17 cellular contexts compared by ENCODE assay signal in genomic region chr13:27976362-27977177, GRCh38. TPM values are rescaled to one million over a fixed set of nuclear protein-coding genes. Genes with fewer than 3 reads are reported as not detected.
A peak's percentile ranks its signal among the peaks of the same experiment; 100 is the strongest.
DNase-seq lines count a peak whose midpoint lies in the region; ATAC-seq, FAIRE-seq and TF ChIP-seq lines count a peak whose summit lies in the region.
"Had no signal": no experiment of that assay in that cellular context is flagged by ENCODE, and none has a peak within 500 bp of the region (broad histone marks: within the 10 kb centered on the region; RNA-seq: fewer than 3 reads in every experiment).

No MANE protein-coding gene starts in this region.

- H3K36me3 ChIP-seq in Peyer's patch (no peaks in the 10 kb centered on the region), mucosa of rectum (ENCODE audit: control insufficient read depth in 2 of 2, insufficient read depth in 2 of 2, low read length in 2 of 2) (no peaks in the 10 kb centered on the region), small intestine (ENCODE audit: control insufficient read depth in 2 of 2, insufficient read depth in 2 of 2, low read length in 2 of 2) (no peaks in the 10 kb centered on the region)

- H3K27me3 Mint-ChIP-seq in CD4-positive, alpha-beta T cell: peaks cover 89% of the 10 kb centered on the region

- peak overlapping the region; percentile 93 to 94 for H3K9ac ChIP-seq in mucosa of rectum (ENCODE audit: low read depth in 1 of 2, low read length in 2 of 2)
- H3K9ac ChIP-seq: GM23248 had no signal

- H3K4me3 ChIP-seq in Peyer's patch: peak overlapping the region in 3 of 4 donors; percentile 35 to 72 (median 60)
- peak overlapping the region; percentile 78 to 88 for H3K4me3 ChIP-seq in mucosa of rectum (ENCODE audit: low read length in 2 of 2)
- peak overlapping the region; percentile 51 to 84 for H3K4me3 ChIP-seq in small intestine (ENCODE audit: low read depth in 1 of 2, low read length in 2 of 2)
- H3K4me3 ChIP-seq: GM23248 had no signal

- CTCF ChIA-PET in CD4-positive, alpha-beta T cell (lab: Charles Lee): no interaction called here

- no peaks in the 10 kb centered on the region for H3K9me3 Mint-ChIP-seq in CD4-positive, alpha-beta T cell

- WGBS in small intestine, 3 donors: 2 to 9% (median 7%) methylated on average over 16 of the region's 16 CpGs

- TF ChIP-seq CTCF in GM20000 (IDR thresholded peaks at IDR 0.05; ENCODE audit: extremely low read depth, missing control alignments): no peak
- no peak for TF ChIP-seq CTCF in Peyer's patch (IDR thresholded peaks at IDR 0.05)
- TF ChIP-seq CTCF in CD4-positive, alpha-beta T cell (IDR thresholded peaks at IDR 0.05): no peak

- TF ChIP-seq POLR2A in Peyer's patch (IDR thresholded peaks at IDR 0.05): no peak

- H3K4me1 ChIP-seq in Peyer's patch (peaks cover 0 to 48% (median 11%) of the 10 kb centered on the region in 4 donors), mucosa of rectum (ENCODE audit: control insufficient read depth in 2 of 2, insufficient read depth in 2 of 2, low read length in 2 of 2) (peaks cover 20 to 51% of the 10 kb centered on the region in 2 donors), small intestine (ENCODE audit: control insufficient read depth in 2 of 2, insufficient read depth in 1 of 2, low read depth in 1 of 2, low read length in 1 of 2) (peaks cover 2 to 6% of the 10 kb centered on the region in 2 donors)

- H3K9me3 ChIP-seq in Peyer's patch (no peaks in the 10 kb centered on the region), mucosa of rectum (ENCODE audit: control insufficient read depth in 2 of 2, low read length in 2 of 2) (no peaks in the 10 kb centered on the region), small intestine (ENCODE audit: control insufficient read depth, low read depth) (no peaks in the 10 kb centered on the region)
- H3K9me3 ChIP-seq in CD4-positive, alpha-beta T cell (ENCODE audit: control insufficient read depth, low read length): no peaks in the 10 kb centered on the region

- no peaks in the 10 kb centered on the region for H3K36me3 Mint-ChIP-seq in CD4-positive, alpha-beta T cell (ENCODE audit: low read depth)
- H3K36me3 Mint-ChIP-seq: CD14-positive monocyte had no signal

- POLR2A ChIA-PET in CD4-positive, alpha-beta T cell (lab: Charles Lee): no interaction called here

- H3K27ac Mint-ChIP-seq in CD4-positive, alpha-beta T cell: no peak overlapping the region
- H3K27ac Mint-ChIP-seq: CD14-positive monocyte had no signal

- no peak overlapping the region for H3K4me3 Mint-ChIP-seq in CD4-positive, alpha-beta T cell

- no peaks in the 10 kb centered on the region for H3K27me3 ChIP-seq in Peyer's patch
- peaks cover 19 to 20% of the 10 kb centered on the region in 2 donors for H3K27me3 ChIP-seq in mucosa of rectum (ENCODE audit: control insufficient read depth in 2 of 2, insufficient read depth in 2 of 2, low read length in 2 of 2)
- H3K27me3 ChIP-seq in small intestine (ENCODE audit: control insufficient read depth in 2 of 2, insufficient read depth in 2 of 2, low read length in 2 of 2): peaks cover 0 to 49% of the 10 kb centered on the region in 2 donors
- H3K27me3 ChIP-seq in CD4-positive, alpha-beta T cell (ENCODE audit: control insufficient read depth, insufficient read depth, low read length): peaks cover 94% of the 10 kb centered on the region

- H3K4me1 Mint-ChIP-seq in CD4-positive, alpha-beta T cell (ENCODE audit: low read depth): peaks cover 13% of the 10 kb centered on the region

- DNase-seq in GM20000 (ENCODE audit: low spot score) (peak; percentile 28), Peyer's patch (peak in 2 of 3 donors; percentile 57 to 60), small intestine (peak; percentile 66), DMS79 treated with DMSO at 0.1 percent for 48 hours (lab: John Stamatoyannopoulos, UW) (no peak), NCI-H82 (lab: John Stamatoyannopoulos, UW) (no peak)
- DNase-seq in CD4-positive, alpha-beta T cell: no peak
- DNase-seq: AML-193, COR-L47, DMS153, EL, GM23248, NCI-H187 treated with DMSO at 0.1 percent for 48 hours, NCI-H526 treated with DMSO at 0.1 percent for 48 hours had no signal

- H3K27ac ChIP-seq in Peyer's patch: peak overlapping the region in 3 of 4 donors; percentile 75 to 98 (median 93)
- H3K27ac ChIP-seq in mucosa of rectum (ENCODE audit: low read depth in 2 of 2, low read length in 2 of 2): peak overlapping the region; percentile 91 to 95
- H3K27ac ChIP-seq in small intestine (ENCODE audit: low read depth in 1 of 2, low read length in 1 of 2): peak overlapping the region; percentile 94 to 97
- no peak overlapping the region for H3K27ac ChIP-seq in CD4-positive, alpha-beta T cell (ENCODE audit: low read depth, low read length)
- H3K27ac ChIP-seq: GM23248 had no signal

- no peak for ATAC-seq in CD4-positive, alpha-beta T cell (ENCODE audit: poor library complexity)

- FAIRE-seq in small intestine (lab: Jason Lieb, UNC): no peak

- intact Hi-C loops in CD4-positive, alpha-beta T cell (cut with DNase I, micrococcal nuclease): no loop called here

RNA-seq across cellular contexts. Expression of gene CDX2, which starts 7.5 kb away (rescaled TPM):
- total RNA-seq in Peyer's patch: 100 to 1,000 TPM in 3 of 4 donors, 10 to 100 TPM in 1; 33.0 to 182 (median 136) TPM
- polyA plus RNA-seq in small intestine: 10 to 100 TPM; 66.2 to 94.2 (median 92.5) TPM
- not detected for total RNA-seq in CD4-positive, alpha-beta T cell
- total RNA-seq: GM23248, LHCN-M2, RPMI7951 had no signal
- polyA plus RNA-seq: CD14-positive monocyte, GM23248 had no signal

RNA-seq across cellular contexts. Expression of gene URAD, which starts 11.9 kb away (rescaled TPM):
- 100 to 1,000 TPM in 2 of 4 donors, 10 to 100 TPM in 2; 38.0 to 144 (median 99.0) TPM for total RNA-seq in Peyer's patch
- 10 to 100 TPM; 12.5 to 51.3 (median 16.8) TPM for polyA plus RNA-seq in small intestine
- not detected for total RNA-seq in CD4-positive, alpha-beta T cell
- total RNA-seq: GM23248, LHCN-M2, RPMI7951 had no signal
- polyA plus RNA-seq: CD14-positive monocyte, GM23248 had no signal

RNA-seq across cellular contexts. Expression of gene PDX1, which starts 56.8 kb away (rescaled TPM):
- not detected for total RNA-seq in Peyer's patch
- 10 to 100 TPM; 18.8 to 47.6 (median 43.8) TPM for polyA plus RNA-seq in small intestine
- total RNA-seq in CD4-positive, alpha-beta T cell: not detected
- total RNA-seq: GM23248, LHCN-M2, RPMI7951 had no signal
- polyA plus RNA-seq: CD14-positive monocyte, GM23248 had no signal

Comparison
In these comparisons a context has a peak if more than half of its experiments do, and no peak if none do; other contexts are left out.
1. DNase-seq: peak in GM20000 (single experiment), Peyer's patch (2 of 3) and small intestine (single experiment); none in CD4-positive, alpha-beta T cell (0 of 10), DMS79 treated with DMSO at 0.1 percent for 48 hours (single experiment) and NCI-H82 (single experiment).
2. RNA of gene CDX2, which starts 7.5 kb away (total RNA-seq): 33.0 to 182 TPM in Peyer's patch; not detected in CD4-positive, alpha-beta T cell; every median in the first group is over 10 times any median in the second.
3. RNA of gene URAD, which starts 11.9 kb away (total RNA-seq): 38.0 to 144 TPM in Peyer's patch; not detected in CD4-positive, alpha-beta T cell; every median in the first group is over 10 times any median in the second.
4. Peak in every context shown above with its lines, with median percentiles within 50 percentile points of each other: H3K4me3 ChIP-seq.